ENCODE assay signal across 8 cellular contexts in the genomic region with DNA sequence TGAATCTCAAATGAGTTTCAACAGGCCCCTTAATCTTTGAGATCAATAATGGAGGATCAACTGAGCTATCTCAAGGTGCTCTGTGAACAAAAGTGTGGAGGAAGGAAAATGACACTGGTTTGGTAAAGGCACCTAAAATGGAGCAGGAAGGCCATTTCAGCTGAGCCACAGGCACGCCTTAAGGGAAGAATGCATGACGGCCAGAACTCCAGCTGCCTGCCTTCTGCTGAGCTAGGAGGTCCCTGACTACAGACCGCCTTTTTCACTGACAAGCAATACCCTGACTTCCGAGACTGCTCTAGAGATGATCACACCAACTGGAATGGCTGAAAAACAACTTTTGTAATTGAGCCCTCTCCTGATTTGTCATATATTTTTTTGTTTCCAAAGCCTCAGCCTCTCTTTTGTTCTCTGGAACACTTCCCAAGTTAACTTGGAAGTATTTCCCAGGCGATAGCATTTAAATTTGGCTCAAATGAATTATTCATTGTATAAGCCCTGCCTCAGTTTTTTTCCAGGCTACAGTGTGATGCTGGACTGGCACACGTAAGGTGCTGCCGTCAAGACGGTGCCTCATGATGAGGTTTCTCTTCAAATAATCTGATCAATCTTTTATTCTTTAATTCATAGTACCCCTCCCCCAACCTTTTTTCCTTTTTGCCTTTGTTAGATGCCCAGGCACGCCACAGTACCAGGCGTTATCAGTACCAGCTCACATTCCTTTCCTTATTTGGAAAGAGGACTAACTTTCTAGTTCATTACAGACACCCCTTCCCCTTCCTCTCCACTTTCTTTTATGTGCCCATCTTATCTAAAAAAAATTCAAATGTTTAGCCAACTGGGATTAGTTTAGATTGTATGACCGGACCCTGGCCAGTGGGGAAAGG.
DNase-seq lines count a peak whose midpoint lies in the region; ATAC-seq and TF ChIP-seq lines count a peak whose summit lies in the region.
"Not testable (repeated sequence)": the region's sequence is repeated elsewhere in the genome, so short reads cannot be mapped to it uniquely, and the experiment has no call there.

No MANE protein-coding gene starts in this region.

- ATAC-seq in RWPE2 (ENCODE audit: low read depth) (peak; percentile 39), aorta (ENCODE audit: low FRiP score) (peak; percentile 87)

- H3K4me2 ChIP-seq in GM23248 (ENCODE audit: unreplicated experiment), result not testable (repeated sequence)

- TF ChIP-seq CTCF in RWPE2 (IDR thresholded peaks at IDR 0.05; ENCODE audit: poor library complexity, severe bottlenecking); cardiac fibroblast (IDR thresholded peaks at IDR 0.05; ENCODE audit: low read depth, low read length): not testable (repeated sequence)

- not testable (repeated sequence) for H4K20me1 ChIP-seq in GM23248 (ENCODE audit: insufficient read depth)

- H3F3A ChIP-seq in GM23248 (ENCODE audit: insufficient read depth), result not testable (repeated sequence)

- not testable (repeated sequence) for H3K9me2 ChIP-seq in GM23248 (ENCODE audit: insufficient read depth)

- H2AFZ ChIP-seq in GM23248, result peak overlapping the region; percentile 43; the same call in 1 of the 2 replicates

- H3K79me2 ChIP-seq in GM23248 (ENCODE audit: insufficient read depth), result not testable (repeated sequence)

- DNase-seq in GM23248 (peak; percentile 60), RWPE2 (ENCODE audit: low spot score) (peak; percentile 17), cardiac fibroblast (ENCODE audit: low read depth in 2 of 2) (peak; percentile 63 to 85), fibroblast of peridontal ligament (ENCODE audit: extremely low read depth) (peak; percentile 38), inferior parietal cortex (ENCODE audit: extremely low spot score) (peak; percentile 32), mucosa of gallbladder (ENCODE audit: low spot score) (peak; percentile 49), retina (peak; percentile 9), aorta (peak; percentile 68 to 80)

- not testable (repeated sequence) for H3K4me1 ChIP-seq in GM23248 (ENCODE audit: insufficient read depth); RWPE2 (ENCODE audit: insufficient read depth, poor library complexity, severe bottlenecking); aorta (ENCODE audit: control insufficient read depth in 1 of 2, insufficient read depth in 2 of 2, low read length in 2 of 2)

- 1 to 2% methylated on average over 3 to 4 of the region's 11 CpGs for WGBS in GM23248 (ENCODE audit: low coverage in 1 of 2, low lambda C conversion rate in 2 of 2, missing lambda C conversion rate in 2 of 2), 2 experiments
- 0 to 3% methylated on average over 2 to 3 of the region's 11 CpGs for WGBS in aorta, 2 donors

- H3K27ac ChIP-seq in GM23248 (peak overlapping the region; percentile 21; the same call in 1 of the 2 replicates), aorta (ENCODE audit: low read depth in 1 of 2, low read length in 2 of 2) (peak overlapping the region in 1 of 2 donors; percentile 78)
- H3K27ac ChIP-seq in RWPE2 (ENCODE audit: poor library complexity, severe bottlenecking), result not testable (repeated sequence)

- H3K9ac ChIP-seq in GM23248, result not testable (repeated sequence)

- in situ Hi-C loops in GM23248 (cut with MboI), result not testable (repeated sequence)

- intact Hi-C loops in aorta (cut with DNase I), result not testable (repeated sequence)

- H3K36me3 ChIP-seq in GM23248 (ENCODE audit: low read depth); RWPE2 (ENCODE audit: low read depth); aorta (ENCODE audit: control insufficient read depth in 1 of 2, insufficient read depth in 2 of 2, low read length in 1 of 2): not testable (repeated sequence)

- H3K27me3 ChIP-seq in GM23248 (replicated peaks; ENCODE audit: insufficient read depth); RWPE2 (ENCODE audit: insufficient read depth, poor library complexity, severe bottlenecking); aorta (ENCODE audit: control insufficient read depth in 1 of 2, insufficient read depth in 2 of 2, low read length in 1 of 2): not testable (repeated sequence)

- H3K9me3 ChIP-seq in GM23248 (ENCODE audit: low read depth); RWPE2 (ENCODE audit: severe bottlenecking); aorta (ENCODE audit: control insufficient read depth, low read length): not testable (repeated sequence)

- H3K4me3 ChIP-seq in GM23248; RWPE2 (ENCODE audit: severe bottlenecking); cardiac fibroblast (replicated peaks in 1 of 2; ENCODE audit: low read depth in 2 of 2, low read length in 2 of 2); aorta (ENCODE audit: low read length in 2 of 2): not testable (repeated sequence)

Comparison
In these comparisons a context has a peak if more than half of its experiments do, and no peak if none do; other contexts are left out.
1. DNase-seq: peak in every context shown above with its lines; median percentile 74 in cardiac fibroblast; 74 in aorta; 60 in GM23248; 49 in mucosa of gallbladder; 38 in fibroblast of peridontal ligament; 32 in inferior parietal cortex; 17 in RWPE2; 9 in retina.